13 cellular contexts compared by ENCODE assay signal in genomic region chr6:15615837-15616236, GRCh38. TPM values are rescaled to one million over a fixed set of nuclear protein-coding genes. Genes with fewer than 3 reads are reported as not detected.
DNase-seq lines count a peak whose midpoint lies in the region; ATAC-seq and TF ChIP-seq lines count a peak whose summit lies in the region.
"Had no signal": no experiment of that assay in that cellular context is flagged by ENCODE, and none has a peak within 500 bp of the region (broad histone marks: within the 10 kb centered on the region; RNA-seq: fewer than 3 reads in every experiment).

No MANE protein-coding gene starts in this region.

- DNase-seq in DMS53 (lab: John Stamatoyannopoulos, UW), result peak; percentile 38
- no peak for DNase-seq in DMS53 treated with DMSO at 0.1 percent for 48 hours (lab: John Stamatoyannopoulos, UW; ENCODE audit: unreplicated experiment)
- no peak for DNase-seq in WTC11 (ENCODE audit: low spot score)
- DNase-seq in nephron progenitor cell, result no peak
- no peak for DNase-seq in RPMI8226
- DNase-seq in stimulated activated naive CD4-positive, alpha-beta T cell (lab: John Stamatoyannopoulos, UW), result no peak
- DNase-seq: 8988T, aorta, GDM1, NCI-H1092 treated with DMSO at 0.1 percent for 48 hours had no signal

- TF ChIP-seq CTCF in WTC11 (IDR thresholded peaks at IDR 0.05), result no peak
- no peak for TF ChIP-seq CTCF in nephron progenitor cell (IDR thresholded peaks at IDR 0.05)

- H3K27me3 Mint-ChIP-seq in WTC11 (ENCODE audit: low read depth) (no peaks in the 10 kb centered on the region), nephron progenitor cell (ENCODE audit: low read depth, poor library complexity) (peaks cover 5% of the 10 kb centered on the region)

- H3K27ac Mint-ChIP-seq in WTC11 (peak overlapping the region; percentile 70; the same call in 1 of the 2 replicates), nephron progenitor cell (peak overlapping the region; percentile 94)

- H3K36me3 Mint-ChIP-seq in WTC11 (peaks cover 26% of the 10 kb centered on the region), nephron progenitor cell (ENCODE audit: low read depth) (peaks cover 57% of the 10 kb centered on the region)

- CTCF ChIA-PET in WTC11 (lab: Charles Lee), result no interaction called here

- H3K4me3 Mint-ChIP-seq in WTC11 (peak overlapping the region; percentile 35; the same call in 1 of the 2 replicates), nephron progenitor cell (no peak overlapping the region)

- ATAC-seq in HG02870 (IDR thresholded peaks at IDR 0.05; ENCODE audit: unreplicated experiment), result peak; percentile 71
- peak; percentile 67 for ATAC-seq in WTC11
- ATAC-seq in HG03097 (IDR thresholded peaks at IDR 0.05; ENCODE audit: low FRiP score, unreplicated experiment), result no peak
- ATAC-seq: sciatic nerve had no signal

- H3K9me3 Mint-ChIP-seq in WTC11 (peaks cover 12% of the 10 kb centered on the region), nephron progenitor cell (peaks cover 42% of the 10 kb centered on the region)

- POLR2A ChIA-PET in WTC11 (lab: Charles Lee), result interaction anchor here (0.6 kb wide), 1 partner anchor 575 kb away, joined by 3 read pairs; no protein-coding TSS in a partner anchor

- H3K4me1 Mint-ChIP-seq in WTC11, result peaks cover 38% of the 10 kb centered on the region
- peaks cover 31% of the 10 kb centered on the region for H3K4me1 Mint-ChIP-seq in nephron progenitor cell

TF ChIP-seq in WTC11, 78 proteins besides CTCF, POLR2A, EP300 and RAD21:
- no peak for TF ChIP-seq E2F1 (CRISPR knock-in tag; IDR thresholded peaks at IDR 0.05)
- no peak for TF ChIP-seq STAT6 (CRISPR knock-in tag; conservative IDR thresholded peaks at IDR 0.05; ENCODE audit: low read depth)
- no peak for TF ChIP-seq ZNF232 (CRISPR knock-in tag; IDR thresholded peaks at IDR 0.05)
- no peak for TF ChIP-seq MLX (CRISPR knock-in tag; IDR thresholded peaks at IDR 0.05)
- TF ChIP-seq ZNF138 (CRISPR knock-in tag; conservative IDR thresholded peaks at IDR 0.05), result no peak
- TF ChIP-seq CDX4 (CRISPR knock-in tag; IDR thresholded peaks at IDR 0.05; ENCODE audit: borderline replicate concordance), result no peak
- TF ChIP-seq ZNF512 (CRISPR knock-in tag; IDR thresholded peaks at IDR 0.05; ENCODE audit: borderline replicate concordance), result no peak
- no peak for TF ChIP-seq RORB (CRISPR knock-in tag; IDR thresholded peaks at IDR 0.05)
- TF ChIP-seq ARID4B (CRISPR knock-in tag; IDR thresholded peaks at IDR 0.05; ENCODE audit: borderline replicate concordance), result no peak
- no peak for TF ChIP-seq FOXK1 (CRISPR knock-in tag; IDR thresholded peaks at IDR 0.05)
- TF ChIP-seq IRF1 (CRISPR knock-in tag; IDR thresholded peaks at IDR 0.05), result no peak
- TF ChIP-seq E2F5 (CRISPR knock-in tag; IDR thresholded peaks at IDR 0.05), result no peak
- no peak for TF ChIP-seq ETV6 (CRISPR knock-in tag; IDR thresholded peaks at IDR 0.05)

RNA-seq across cellular contexts. Expression of gene DTNBP1, which starts 47.0 kb away (rescaled TPM):
- 13.3 to 15.1 TPM (median 14.4 TPM) in 3 replicates for total RNA-seq in WTC11 (2021)
